ENCODE assay signal across 8 cellular contexts in genomic region chr22:36374603-36375024, GRCh38. TPM values are rescaled to one million over a fixed set of nuclear protein-coding genes. Genes with fewer than 3 reads are reported as not detected.
DNase-seq lines count a peak whose midpoint lies in the region; ATAC-seq and TF ChIP-seq lines count a peak whose summit lies in the region.

No MANE protein-coding gene starts in this region.

- 74 to 79% (median 74%) methylated on average over 11 of the region's 11 CpGs for WGBS in psoas muscle, 3 donors

- intact Hi-C loops in Caco-2 (cut with micrococcal nuclease; ENCODE audit: unreplicated experiment) = no loop called here
- intact Hi-C loops in psoas muscle (cut with DNase I) = no loop called here

- DNase-seq in Caco-2 (no peak), SW 1271 (lab: John Stamatoyannopoulos, UW) (peak; percentile 57), psoas muscle (peak in 1 of 2 donors; percentile 29), NCI-H524 (lab: John Stamatoyannopoulos, UW) (no peak)

- H3K27ac Mint-ChIP-seq in Caco-2 (ENCODE audit: unreplicated experiment) = peak overlapping the region; percentile 44

- peaks cover 68% of the 10 kb centered on the region for H3K36me3 Mint-ChIP-seq in Caco-2 (ENCODE audit: insufficient read depth, unreplicated experiment)

- peak in 1 of 4 donors; percentile 28 for ATAC-seq in psoas muscle
- no peak for ATAC-seq in GM19035 (IDR thresholded peaks at IDR 0.05; ENCODE audit: unreplicated experiment)
- ATAC-seq in GM18868 (IDR thresholded peaks at IDR 0.05; ENCODE audit: unreplicated experiment) = no peak
- ATAC-seq in HG02678 (IDR thresholded peaks at IDR 0.05; ENCODE audit: unreplicated experiment) = no peak

- H3K27me3 Mint-ChIP-seq in Caco-2 (ENCODE audit: insufficient read depth, unreplicated experiment) = no peaks in the 10 kb centered on the region

- peaks cover 4% of the 10 kb centered on the region for H3K36me3 ChIP-seq in Caco-2 (ENCODE audit: control insufficient read depth, insufficient read depth, low read length)
- peaks cover 7 to 11% of the 10 kb centered on the region in 2 donors for H3K36me3 ChIP-seq in duodenal mucosa (ENCODE audit: control insufficient read depth in 1 of 2, insufficient read depth in 2 of 2, low read length in 2 of 2)
- peaks cover 0 to 18% of the 10 kb centered on the region in 2 donors for H3K36me3 ChIP-seq in psoas muscle (ENCODE audit: insufficient read depth in 1 of 2, low read depth in 1 of 2)

- peak overlapping the region; percentile 49 for H3K27ac ChIP-seq in duodenal mucosa (ENCODE audit: low read depth, low read length)
- H3K27ac ChIP-seq in psoas muscle = peak overlapping the region; percentile 46

- H3K27me3 ChIP-seq in Caco-2 (replicated peaks; ENCODE audit: control insufficient read depth, insufficient read depth, low read length) (no peaks in the 10 kb centered on the region), duodenal mucosa (ENCODE audit: control insufficient read depth in 1 of 2, insufficient read depth in 2 of 2, low read length in 2 of 2) (no peaks in the 10 kb centered on the region), psoas muscle (ENCODE audit: insufficient read depth in 3 of 3, low read length in 2 of 3) (no peaks in the 10 kb centered on the region)

- H3K4me1 ChIP-seq in Caco-2 = peaks cover 55% of the 10 kb centered on the region
- peaks cover 74 to 81% of the 10 kb centered on the region in 2 donors for H3K4me1 ChIP-seq in duodenal mucosa (ENCODE audit: control insufficient read depth in 1 of 2, insufficient read depth in 2 of 2, low read length in 2 of 2)
- H3K4me1 ChIP-seq in psoas muscle = peaks cover 85% of the 10 kb centered on the region

- BruUV-seq in Caco-2 (replicated peaks; lab: Mats Ljungman, UMichigan) = no TSS peak

- H3K4me3 ChIP-seq in Caco-2 (ENCODE audit: low read depth, low read length) = no peak overlapping the region
- H3K4me3 ChIP-seq in duodenal mucosa (ENCODE audit: low read depth in 1 of 2, low read length in 2 of 2) = no peak overlapping the region
- H3K4me3 ChIP-seq in psoas muscle = no peak overlapping the region

- TF ChIP-seq CTCF in Caco-2 (IDR thresholded peaks at IDR 0.05; ENCODE audit: insufficient read depth in 1 of 2, low read depth in 1 of 2, low read length in 1 of 2, severe bottlenecking in 1 of 2, unreplicated experiment in 1 of 2) (no peak), psoas muscle (IDR thresholded peaks at IDR 0.05) (no peak)

- no peaks in the 10 kb centered on the region for H3K9me3 ChIP-seq in Caco-2
- no peaks in the 10 kb centered on the region for H3K9me3 ChIP-seq in duodenal mucosa (ENCODE audit: control insufficient read depth in 1 of 2, low read length in 2 of 2)
- H3K9me3 ChIP-seq in psoas muscle = no peaks in the 10 kb centered on the region

- CTCF ChIA-PET in Caco-2 (lab: Charles Lee) = no interaction called here

- POLR2A ChIA-PET in Caco-2 (lab: Charles Lee) = no interaction called here

- H3K9me3 Mint-ChIP-seq in Caco-2 (ENCODE audit: unreplicated experiment) = no peaks in the 10 kb centered on the region

- H3K9ac ChIP-seq in duodenal mucosa (ENCODE audit: low read depth in 1 of 2, low read length in 2 of 2) = no peak overlapping the region

- H3K4me3 Mint-ChIP-seq in Caco-2 (ENCODE audit: unreplicated experiment) = no peak overlapping the region

- peaks cover 35% of the 10 kb centered on the region for H3K4me1 Mint-ChIP-seq in Caco-2 (ENCODE audit: low read depth, unreplicated experiment)

RNA-seq across cellular contexts. Expression of gene MYH9, which starts 13.2 kb away (rescaled TPM):
- total RNA-seq in Caco-2 (2022) = 513 and 539 TPM in 2 replicates
- 100 to 1,000 TPM in 3 of 4 donors, 10 to 100 TPM in 1; 92.0 to 214 (median 179) TPM for total RNA-seq in psoas muscle
- polyA plus RNA-seq in psoas muscle = 10 to 100 TPM; 35.6 to 89.3 (median 56.3) TPM

Comparison
In these comparisons a context has a peak if more than half of its experiments do, and no peak if none do; other contexts are left out.
1. DNase-seq: peak in SW 1271 (2 of 2); none in Caco-2 (0 of 2) and NCI-H524 (0 of 2).